ENCODE assay signal across 11 cellular contexts in the genomic region with DNA sequence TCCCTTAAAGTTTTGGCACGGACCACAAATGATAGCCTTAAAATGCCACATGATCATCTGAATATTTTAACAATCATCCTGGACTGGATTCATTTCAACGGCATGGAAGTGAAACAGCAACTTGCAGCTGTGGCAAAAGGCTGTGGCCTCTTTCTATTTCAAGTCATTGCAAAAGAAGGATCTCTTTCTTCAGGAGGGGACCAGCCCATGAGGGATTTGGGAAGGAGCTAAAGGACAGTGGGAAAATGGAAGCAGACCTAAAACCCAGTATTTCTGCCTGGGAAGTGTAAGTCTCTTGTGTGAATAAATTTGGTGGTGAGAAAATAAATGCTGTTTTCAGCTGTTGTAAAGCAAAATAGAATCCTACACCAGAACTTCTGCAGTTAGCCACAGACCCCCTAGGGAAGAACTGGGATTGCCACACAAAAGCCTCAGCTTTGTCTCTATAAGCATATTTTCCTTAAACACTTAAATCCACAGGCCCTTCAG.
DNase-seq lines count a peak whose midpoint lies in the region; ATAC-seq and TF ChIP-seq lines count a peak whose summit lies in the region.
"Had no signal": no experiment of that assay in that cellular context is flagged by ENCODE, and none has a peak within 500 bp of the region (broad histone marks: within the 10 kb centered on the region; RNA-seq: fewer than 3 reads in every experiment).

No MANE protein-coding gene starts in this region.

- ATAC-seq in right lobe of liver (peak; percentile 34 to 50 (median 42)), GM18907 (IDR thresholded peaks at IDR 0.05; ENCODE audit: unreplicated experiment) (no peak), HG03469 (IDR thresholded peaks at IDR 0.05; ENCODE audit: unreplicated experiment) (no peak)
- ATAC-seq: activated CD4-positive, CD25-positive, alpha-beta regulatory T cell treated with anti-CD3 and anti-CD28 coated beads, Interleukin-2, amount 50 U/mL, for 24 hours had no signal

- H3K36me3 ChIP-seq in colonic mucosa (no peaks in the 10 kb centered on the region), right lobe of liver (no peaks in the 10 kb centered on the region), tibial artery (no peaks in the 10 kb centered on the region)

- WGBS in right lobe of liver (ENCODE audit: insufficient coverage, low coverage, low lambda C conversion rate, missing lambda C conversion rate), result 36% methylated on average over 2 of the region's 2 CpGs

- TF ChIP-seq POLR2A in NB4 (IDR thresholded peaks at IDR 0.05; ENCODE audit: extremely low read depth, insufficient read length) (no peak), right lobe of liver (IDR thresholded peaks at IDR 0.05) (no peak)

- H3K27me3 ChIP-seq in colonic mucosa (no peaks in the 10 kb centered on the region), right lobe of liver (no peaks in the 10 kb centered on the region), tibial artery (no peaks in the 10 kb centered on the region)

- H3K27ac ChIP-seq in colonic mucosa (peak overlapping the region; percentile 36), right lobe of liver (peak overlapping the region in 1 of 3 donors; percentile 7), tibial artery (peak overlapping the region; percentile 59 to 80)

- H3K4me1 ChIP-seq in colonic mucosa (no peaks in the 10 kb centered on the region), right lobe of liver (peaks cover 0 to 11% (median 2%) of the 10 kb centered on the region in 4 donors), tibial artery (peaks cover 0 to 80% (median 59%) of the 10 kb centered on the region in 4 donors)

- intact Hi-C loops in colonic mucosa (cut with DNase I), result no loop called here
- intact Hi-C loops in right lobe of liver (cut with DNase I), result no loop called here
- intact Hi-C loops in tibial artery (cut with DNase I; ENCODE audit: low total_unique reads), result loop anchor here (10.0 kb wide), 1 partner anchor 931 kb away; no protein-coding TSS in a partner anchor

- H3K9ac ChIP-seq in colonic mucosa (ENCODE audit: low read depth in 2 of 2, low read length in 2 of 2), result no peak overlapping the region

- H3K9me3 ChIP-seq in colonic mucosa (no peaks in the 10 kb centered on the region), right lobe of liver (no peaks in the 10 kb centered on the region), tibial artery (no peaks in the 10 kb centered on the region)

- peak; percentile 89 for DNase-seq in NB4 (ENCODE audit: low read depth)
- DNase-seq in colonic mucosa, result peak; percentile 22
- DNase-seq in right lobe of liver, result no peak
- DNase-seq in tibial artery, result no peak
- DNase-seq in NCI-H2171 (lab: John Stamatoyannopoulos, UW), result no peak
- DNase-seq in SW480 (ENCODE audit: low spot score), result no peak
- DNase-seq: naive B cell, NCI-H1930 had no signal

- TF ChIP-seq CTCF in NB4 (IDR thresholded peaks at IDR 0.05; ENCODE audit: low read depth, low read length) (no peak), colonic mucosa (IDR thresholded peaks at IDR 0.05) (no peak), right lobe of liver (IDR thresholded peaks at IDR 0.05) (no peak), tibial artery (IDR thresholded peaks at IDR 0.05) (no peak)

- H3K4me3 ChIP-seq in NB4 (ENCODE audit: low read depth, low read length), result peak overlapping the region; percentile 8
- no peak overlapping the region for H3K4me3 ChIP-seq in colonic mucosa
- no peak overlapping the region for H3K4me3 ChIP-seq in right lobe of liver
- no peak overlapping the region for H3K4me3 ChIP-seq in tibial artery

Comparison
In these comparisons a context has a peak if more than half of its experiments do, and no peak if none do; other contexts are left out.
1. DNase-seq: peak in NB4 (single experiment) and colonic mucosa (single experiment); none in right lobe of liver (0 of 3), tibial artery (0 of 2), NCI-H2171 (single experiment) and SW480 (single experiment).
2. ATAC-seq: peak in right lobe of liver (4 of 4); none in GM18907 (single experiment) and HG03469 (single experiment).